Comparison of ENCODE assay signal across 1 cellular context in genomic region chr3:194315088-194315964, GRCh38.
TF ChIP-seq lines count a peak whose summit lies in the region.

No MANE protein-coding gene starts in this region.

TF ChIP-seq in HepG2, 621 proteins besides CTCF, POLR2A, EP300 and RAD21 (continued from another document and continues in another):
- TF ChIP-seq ZMAT3 (CRISPR knock-in tag; conservative IDR thresholded peaks at IDR 0.05): peak; percentile 47; the same call in 1 of the 2 replicates
- TF ChIP-seq ZNF574 (CRISPR knock-in tag; IDR thresholded peaks at IDR 0.05): peak; percentile 39; the same call in 1 of the 2 replicates
- TF ChIP-seq SP5 (CRISPR knock-in tag; IDR thresholded peaks at IDR 0.05; ENCODE audit: borderline replicate concordance, low read depth): peak; percentile 26; the same call in 1 of the 2 replicates
- no peak for TF ChIP-seq CSRNP2 (CRISPR knock-in tag; conservative IDR thresholded peaks at IDR 0.05; ENCODE audit: low read depth)
- TF ChIP-seq SNRNP70 (IDR thresholded peaks at IDR 0.05; ENCODE audit: low read depth, low read length): no peak
- no peak for TF ChIP-seq ZNF431 (CRISPR knock-in tag; IDR thresholded peaks at IDR 0.05; ENCODE audit: borderline replicate concordance, low read depth)
- TF ChIP-seq GATA4 (IDR thresholded peaks at IDR 0.05; ENCODE audit: borderline replicate concordance, low read depth): no peak
- 0 out of 2 replicates have a peak, but pooled peaks have one; percentile 32 for TF ChIP-seq MYPOP (CRISPR knock-in tag; IDR thresholded peaks at IDR 0.05)
- TF ChIP-seq ZSCAN25 (CRISPR knock-in tag; IDR thresholded peaks at IDR 0.05): no peak
- TF ChIP-seq CENPT (CRISPR knock-in tag; IDR thresholded peaks at IDR 0.05; ENCODE audit: low read depth): no peak
- TF ChIP-seq NFYC (CRISPR knock-in tag; IDR thresholded peaks at IDR 0.05): no peak
- TF ChIP-seq ZFX (CRISPR knock-in tag; IDR thresholded peaks at IDR 0.05; ENCODE audit: low read depth): peak; percentile 52; the same call in 1 of the 2 replicates
- TF ChIP-seq IRF2 (CRISPR knock-in tag; IDR thresholded peaks at IDR 0.05): peak; percentile 77
- TF ChIP-seq ZNF224 (CRISPR knock-in tag; IDR thresholded peaks at IDR 0.05): 0 out of 2 replicates have a peak, but pooled peaks have one; percentile 42
- TF ChIP-seq KAT8 (CRISPR knock-in tag; IDR thresholded peaks at IDR 0.05): peak; percentile 17; the same call in 1 of the 2 replicates
- no peak for TF ChIP-seq ZSCAN5A (CRISPR knock-in tag; IDR thresholded peaks at IDR 0.05; ENCODE audit: borderline replicate concordance)
- no peak for TF ChIP-seq SMARCE1 (IDR thresholded peaks at IDR 0.05; ENCODE audit: borderline replicate concordance)
- no peak for TF ChIP-seq ZBTB8A (CRISPR knock-in tag; IDR thresholded peaks at IDR 0.05; ENCODE audit: borderline replicate concordance, low read depth)
- no peak for TF ChIP-seq ZBTB33 (CRISPR knock-in tag; IDR thresholded peaks at IDR 0.05)
- TF ChIP-seq CSRNP1 (CRISPR knock-in tag; IDR thresholded peaks at IDR 0.05): no peak
- no peak for TF ChIP-seq ZXDC (CRISPR knock-in tag; IDR thresholded peaks at IDR 0.05)
- no peak for TF ChIP-seq CREM (IDR thresholded peaks at IDR 0.05)
- TF ChIP-seq CREM (CRISPR knock-in tag; IDR thresholded peaks at IDR 0.05): no peak
- TF ChIP-seq HMG20B (CRISPR knock-in tag; conservative IDR thresholded peaks at IDR 0.05): no peak
- TF ChIP-seq TBP (CRISPR knock-in tag; IDR thresholded peaks at IDR 0.05): no peak
- peak; percentile 53; the same call in 1 of the 2 replicates for TF ChIP-seq ZFP90 (CRISPR knock-in tag; IDR thresholded peaks at IDR 0.05; ENCODE audit: borderline replicate concordance)
- no peak for TF ChIP-seq KLF9 (CRISPR knock-in tag; IDR thresholded peaks at IDR 0.05; ENCODE audit: low read depth)
- TF ChIP-seq MIER3 (CRISPR knock-in tag; IDR thresholded peaks at IDR 0.05; ENCODE audit: borderline replicate concordance): no peak
- peak; percentile 38; the same call in 1 of the 2 replicates for TF ChIP-seq THAP9 (CRISPR knock-in tag; IDR thresholded peaks at IDR 0.05; ENCODE audit: borderline replicate concordance)
- TF ChIP-seq FOXP4 (CRISPR knock-in tag; IDR thresholded peaks at IDR 0.05): peak; percentile 41; the same call in 1 of the 2 replicates
- peak; percentile 82 for TF ChIP-seq UBTF (CRISPR knock-in tag; IDR thresholded peaks at IDR 0.05)
- no peak for TF ChIP-seq ZNF530 (CRISPR knock-in tag; IDR thresholded peaks at IDR 0.05; ENCODE audit: low read depth)
- TF ChIP-seq PBX2 (CRISPR knock-in tag; IDR thresholded peaks at IDR 0.05): no peak
- TF ChIP-seq POGZ (CRISPR knock-in tag; IDR thresholded peaks at IDR 0.05): no peak
- TF ChIP-seq XBP1 (CRISPR knock-in tag; IDR thresholded peaks at IDR 0.05): no peak
